In genomic region chr6:28317866-28318265, GRCh38 we compare ENCODE assay signal across 4 cellular contexts. TPM values are rescaled to one million over a fixed set of nuclear protein-coding genes. Genes with fewer than 3 reads are reported as not detected.
"Had no signal": no experiment of that assay in that cellular context is flagged by ENCODE, and none has a peak within 500 bp of the region (broad histone marks: within the 10 kb centered on the region; RNA-seq: fewer than 3 reads in every experiment).

No MANE protein-coding gene starts in this region.

RNA-seq across cellular contexts. Expression of gene NKAPL, which starts 58.8 kb away (rescaled TPM):
- total RNA-seq: activated CD4-positive, alpha-beta memory T cell treated with anti-CD3 and anti-CD28 coated beads, Interleukin-2, amount 10 ng/mL, durations not matched to agents 7 days and 5 days; activated naive CD4-positive, alpha-beta T cell treated with anti-CD3 and anti-CD28 coated beads, Interleukin-2, amount 50 U/mL, for 72 hours; activated naive CD8-positive, alpha-beta T cell treated with anti-CD3 and anti-CD28 coated beads, Interleukin-2, amount 10 ng/mL, durations not matched to agents 7 days and 5 days; ascending aorta had no signal
